ENCODE assay signal across 1 cellular context in the genomic region with DNA sequence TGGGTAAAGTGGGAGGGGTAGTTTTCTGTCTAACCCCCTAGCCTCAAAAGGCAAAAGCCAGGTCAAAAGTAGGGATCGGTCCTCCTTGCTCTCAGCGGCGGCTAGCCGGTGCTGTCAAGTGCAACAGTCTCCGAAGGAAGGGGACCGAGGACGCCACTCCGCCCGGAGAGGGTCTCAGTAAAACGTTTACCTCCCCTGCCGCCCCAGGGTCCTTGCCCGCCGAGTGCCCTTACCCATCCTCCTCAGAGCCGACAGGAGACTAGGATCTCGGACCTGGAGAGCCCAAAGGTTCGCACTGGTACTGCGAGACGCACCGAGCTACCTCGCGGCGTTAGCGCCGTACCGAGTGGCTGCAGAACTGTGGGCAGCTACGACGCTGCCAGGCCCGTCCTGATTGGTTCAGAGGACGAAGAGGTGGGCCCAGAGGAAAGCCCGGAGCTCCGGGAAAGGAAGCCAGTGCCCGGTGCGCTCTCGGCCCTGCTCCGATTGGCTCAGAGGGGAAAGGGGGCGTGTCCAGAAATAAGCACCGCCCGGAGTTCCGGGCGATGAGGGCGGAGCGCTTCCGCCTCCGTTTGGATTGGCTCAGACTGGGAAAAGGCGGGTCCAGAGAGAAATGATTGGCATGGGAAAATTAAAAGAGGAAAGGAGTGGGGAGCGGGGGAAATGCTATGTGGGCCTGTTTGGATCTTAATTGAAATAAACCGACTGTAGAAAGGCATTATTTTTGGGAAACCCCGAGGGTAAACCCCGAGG.
A peak's percentile ranks its signal among the peaks of the same experiment; 100 is the strongest.
TF ChIP-seq lines count a peak whose summit lies in the region.
"Not testable (repeated sequence)": the region's sequence is repeated elsewhere in the genome, so short reads cannot be mapped to it uniquely, and the experiment has no call there.

A gene with protein sequence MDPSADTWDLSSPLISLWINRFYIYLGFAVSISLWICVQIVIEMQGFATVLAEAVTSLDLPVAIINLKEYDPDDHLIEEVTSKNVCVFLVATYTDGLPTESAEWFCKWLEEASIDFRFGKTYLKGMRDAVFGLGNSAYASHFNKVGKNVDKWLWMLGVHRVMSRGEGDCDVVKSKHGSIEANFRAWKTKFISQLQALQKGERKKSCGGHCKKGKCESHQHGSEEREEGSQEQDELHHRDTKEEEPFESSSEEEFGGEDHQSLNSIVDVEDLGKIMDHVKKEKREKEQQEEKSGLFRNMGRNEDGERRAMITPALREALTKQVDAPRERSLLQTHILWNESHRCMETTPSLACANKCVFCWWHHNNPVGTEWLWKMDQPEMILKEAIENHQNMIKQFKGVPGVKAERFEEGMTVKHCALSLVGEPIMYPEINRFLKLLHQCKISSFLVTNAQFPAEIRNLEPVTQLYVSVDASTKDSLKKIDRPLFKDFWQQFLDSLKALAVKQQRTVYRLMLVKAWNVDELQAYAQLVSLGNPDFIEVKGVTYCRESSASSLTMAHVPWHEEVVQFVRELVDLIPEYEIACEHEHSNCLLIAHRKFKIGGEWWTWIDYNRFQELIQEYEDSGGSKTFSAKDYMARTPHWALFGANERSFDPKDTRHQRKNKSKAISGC (minus strand): TSS at position 362 of the 753 bp plus-strand sequence. CDS start 125 bp downstream, at position 237.

TF ChIP-seq in HepG2, 621 proteins besides CTCF, POLR2A, EP300 and RAD21 (continues in another document):
- TF ChIP-seq NFYC (CRISPR knock-in tag; IDR thresholded peaks at IDR 0.05) (peak; percentile 88), PHF8 (CRISPR knock-in tag; IDR thresholded peaks at IDR 0.05) (peak; percentile 77), SP4 (CRISPR knock-in tag; IDR thresholded peaks at IDR 0.05) (peak; percentile 94), POLR2G (IDR thresholded peaks at IDR 0.05; ENCODE audit: low read depth, low read length) (peak; percentile 84), SAP130 (CRISPR knock-in tag; IDR thresholded peaks at IDR 0.05; ENCODE audit: low read depth) (peak; percentile 90), MED1 (CRISPR knock-in tag; IDR thresholded peaks at IDR 0.05) (0 out of 2 replicates have a peak, but pooled peaks have one; percentile 20), KLF6 (CRISPR knock-in tag; IDR thresholded peaks at IDR 0.05) (peak; percentile 70; the same call in 1 of the 2 replicates), CHD2 (IDR thresholded peaks at IDR 0.05; ENCODE audit: low read depth, low read length) (peak; percentile 46), ZNF160 (CRISPR knock-in tag; IDR thresholded peaks at IDR 0.05) (peak; percentile 41; the same call in 1 of the 2 replicates), ZNF713 (CRISPR knock-in tag; IDR thresholded peaks at IDR 0.05) (0 out of 2 replicates have a peak, but pooled peaks have one; percentile 43), ZNF501 (CRISPR knock-in tag; IDR thresholded peaks at IDR 0.05) (peak; percentile 48; the same call in 1 of the 2 replicates), ZNF292 (CRISPR knock-in tag; IDR thresholded peaks at IDR 0.05; ENCODE audit: borderline replicate concordance, low read depth) (peak; percentile 73; the same call in 1 of the 2 replicates), ZNF572 (CRISPR knock-in tag; IDR thresholded peaks at IDR 0.05) (0 out of 2 replicates have a peak, but pooled peaks have one; percentile 28), YEATS4 (CRISPR knock-in tag; IDR thresholded peaks at IDR 0.05; ENCODE audit: borderline replicate concordance) (0 out of 2 replicates have a peak, but pooled peaks have one; percentile 20), NR2F6 (CRISPR knock-in tag; IDR thresholded peaks at IDR 0.05) (0 out of 2 replicates have a peak, but pooled peaks have one; percentile 9), HNF4A (CRISPR knock-in tag; IDR thresholded peaks at IDR 0.05) (peak; percentile 18; the same call in 1 of the 2 replicates), MYC (CRISPR knock-in tag; IDR thresholded peaks at IDR 0.05; ENCODE audit: borderline replicate concordance) (peak; percentile 41; the same call in 1 of the 2 replicates), HNF4G (CRISPR knock-in tag; IDR thresholded peaks at IDR 0.05; ENCODE audit: borderline replicate concordance, low read depth) (0 out of 2 replicates have a peak, but pooled peaks have one; percentile 32), ZNF607 (CRISPR knock-in tag; IDR thresholded peaks at IDR 0.05; ENCODE audit: borderline replicate concordance) (peak; percentile 57; the same call in 1 of the 2 replicates), ZBTB20 (CRISPR knock-in tag; IDR thresholded peaks at IDR 0.05; ENCODE audit: borderline replicate concordance, low read depth) (peak; percentile 27; the same call in 1 of the 2 replicates), ZNF230 (CRISPR knock-in tag; IDR thresholded peaks at IDR 0.05) (0 out of 2 replicates have a peak, but pooled peaks have one; percentile 41), YY1 (IDR thresholded peaks at IDR 0.05; ENCODE audit: insufficient read depth, insufficient replicate concordance, low read depth, low read length) (peak; percentile 12), KDM5B (CRISPR knock-in tag; IDR thresholded peaks at IDR 0.05; ENCODE audit: borderline replicate concordance) (peak; percentile 36; the same call in 1 of the 2 replicates), RBFOX2 (IDR thresholded peaks at IDR 0.05; ENCODE audit: low read depth, low read length) (peak; percentile 68), RBM39 (IDR thresholded peaks at IDR 0.05; ENCODE audit: low read depth, low read length, poor library complexity, severe bottlenecking) (peak; percentile 40), ZNF225 (CRISPR knock-in tag; IDR thresholded peaks at IDR 0.05) (peak; percentile 78; the same call in 1 of the 2 replicates), ZNF431 (CRISPR knock-in tag; IDR thresholded peaks at IDR 0.05; ENCODE audit: borderline replicate concordance, low read depth) (0 out of 2 replicates have a peak, but pooled peaks have one; percentile 25), ZNF274 (CRISPR knock-in tag; IDR thresholded peaks at IDR 0.05) (peak; percentile 74; the same call in 1 of the 2 replicates), HOXA3 (CRISPR knock-in tag; IDR thresholded peaks at IDR 0.05) (peak; percentile 48; the same call in 1 of the 2 replicates)
- TF ChIP-seq, protein P1, sequence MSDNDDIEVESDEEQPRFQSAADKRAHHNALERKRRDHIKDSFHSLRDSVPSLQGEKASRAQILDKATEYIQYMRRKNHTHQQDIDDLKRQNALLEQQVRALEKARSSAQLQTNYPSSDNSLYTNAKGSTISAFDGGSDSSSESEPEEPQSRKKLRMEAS (IDR thresholded peaks at IDR 0.05): peak; percentile 42; the same call in 1 of the 2 replicates
- TF ChIP-seq, protein P2, sequence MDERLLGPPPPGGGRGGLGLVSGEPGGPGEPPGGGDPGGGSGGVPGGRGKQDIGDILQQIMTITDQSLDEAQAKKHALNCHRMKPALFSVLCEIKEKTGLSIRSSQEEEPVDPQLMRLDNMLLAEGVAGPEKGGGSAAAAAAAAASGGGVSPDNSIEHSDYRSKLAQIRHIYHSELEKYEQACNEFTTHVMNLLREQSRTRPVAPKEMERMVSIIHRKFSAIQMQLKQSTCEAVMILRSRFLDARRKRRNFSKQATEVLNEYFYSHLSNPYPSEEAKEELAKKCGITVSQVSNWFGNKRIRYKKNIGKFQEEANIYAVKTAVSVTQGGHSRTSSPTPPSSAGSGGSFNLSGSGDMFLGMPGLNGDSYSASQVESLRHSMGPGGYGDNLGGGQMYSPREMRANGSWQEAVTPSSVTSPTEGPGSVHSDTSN (CRISPR knock-in tag; IDR thresholded peaks at IDR 0.05): peak; percentile 91
- TF ChIP-seq, protein P3, sequence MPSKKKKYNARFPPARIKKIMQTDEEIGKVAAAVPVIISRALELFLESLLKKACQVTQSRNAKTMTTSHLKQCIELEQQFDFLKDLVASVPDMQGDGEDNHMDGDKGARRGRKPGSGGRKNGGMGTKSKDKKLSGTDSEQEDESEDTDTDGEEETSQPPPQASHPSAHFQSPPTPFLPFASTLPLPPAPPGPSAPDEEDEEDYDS (CRISPR knock-in tag; IDR thresholded peaks at IDR 0.05): peak; percentile 80
- TF ChIP-seq, protein P4, sequence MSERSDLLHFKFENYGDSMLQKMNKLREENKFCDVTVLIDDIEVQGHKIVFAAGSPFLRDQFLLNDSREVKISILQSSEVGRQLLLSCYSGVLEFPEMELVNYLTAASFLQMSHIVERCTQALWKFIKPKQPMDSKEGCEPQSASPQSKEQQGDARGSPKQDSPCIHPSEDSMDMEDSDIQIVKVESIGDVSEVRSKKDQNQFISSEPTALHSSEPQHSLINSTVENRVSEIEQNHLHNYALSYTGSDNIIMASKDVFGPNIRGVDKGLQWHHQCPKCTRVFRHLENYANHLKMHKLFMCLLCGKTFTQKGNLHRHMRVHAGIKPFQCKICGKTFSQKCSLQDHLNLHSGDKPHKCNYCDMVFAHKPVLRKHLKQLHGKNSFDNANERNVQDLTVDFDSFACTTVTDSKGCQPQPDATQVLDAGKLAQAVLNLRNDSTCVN (CRISPR knock-in tag; IDR thresholded peaks at IDR 0.05; ENCODE audit: borderline replicate concordance): peak; percentile 58; the same call in 1 of the 2 replicates
- not testable (repeated sequence) for TF ChIP-seq NR2F6 (IDR thresholded peaks at IDR 0.05); HNF4G (IDR thresholded peaks at IDR 0.05; ENCODE audit: borderline replicate concordance, low read depth, low read length)
- TF ChIP-seq, protein P5, sequence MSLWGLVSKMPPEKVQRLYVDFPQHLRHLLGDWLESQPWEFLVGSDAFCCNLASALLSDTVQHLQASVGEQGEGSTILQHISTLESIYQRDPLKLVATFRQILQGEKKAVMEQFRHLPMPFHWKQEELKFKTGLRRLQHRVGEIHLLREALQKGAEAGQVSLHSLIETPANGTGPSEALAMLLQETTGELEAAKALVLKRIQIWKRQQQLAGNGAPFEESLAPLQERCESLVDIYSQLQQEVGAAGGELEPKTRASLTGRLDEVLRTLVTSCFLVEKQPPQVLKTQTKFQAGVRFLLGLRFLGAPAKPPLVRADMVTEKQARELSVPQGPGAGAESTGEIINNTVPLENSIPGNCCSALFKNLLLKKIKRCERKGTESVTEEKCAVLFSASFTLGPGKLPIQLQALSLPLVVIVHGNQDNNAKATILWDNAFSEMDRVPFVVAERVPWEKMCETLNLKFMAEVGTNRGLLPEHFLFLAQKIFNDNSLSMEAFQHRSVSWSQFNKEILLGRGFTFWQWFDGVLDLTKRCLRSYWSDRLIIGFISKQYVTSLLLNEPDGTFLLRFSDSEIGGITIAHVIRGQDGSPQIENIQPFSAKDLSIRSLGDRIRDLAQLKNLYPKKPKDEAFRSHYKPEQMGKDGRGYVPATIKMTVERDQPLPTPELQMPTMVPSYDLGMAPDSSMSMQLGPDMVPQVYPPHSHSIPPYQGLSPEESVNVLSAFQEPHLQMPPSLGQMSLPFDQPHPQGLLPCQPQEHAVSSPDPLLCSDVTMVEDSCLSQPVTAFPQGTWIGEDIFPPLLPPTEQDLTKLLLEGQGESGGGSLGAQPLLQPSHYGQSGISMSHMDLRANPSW (CRISPR knock-in tag; IDR thresholded peaks at IDR 0.05; ENCODE audit: borderline replicate concordance): 0 out of 2 replicates have a peak, but pooled peaks have one; percentile 55
- TF ChIP-seq, protein P6, sequence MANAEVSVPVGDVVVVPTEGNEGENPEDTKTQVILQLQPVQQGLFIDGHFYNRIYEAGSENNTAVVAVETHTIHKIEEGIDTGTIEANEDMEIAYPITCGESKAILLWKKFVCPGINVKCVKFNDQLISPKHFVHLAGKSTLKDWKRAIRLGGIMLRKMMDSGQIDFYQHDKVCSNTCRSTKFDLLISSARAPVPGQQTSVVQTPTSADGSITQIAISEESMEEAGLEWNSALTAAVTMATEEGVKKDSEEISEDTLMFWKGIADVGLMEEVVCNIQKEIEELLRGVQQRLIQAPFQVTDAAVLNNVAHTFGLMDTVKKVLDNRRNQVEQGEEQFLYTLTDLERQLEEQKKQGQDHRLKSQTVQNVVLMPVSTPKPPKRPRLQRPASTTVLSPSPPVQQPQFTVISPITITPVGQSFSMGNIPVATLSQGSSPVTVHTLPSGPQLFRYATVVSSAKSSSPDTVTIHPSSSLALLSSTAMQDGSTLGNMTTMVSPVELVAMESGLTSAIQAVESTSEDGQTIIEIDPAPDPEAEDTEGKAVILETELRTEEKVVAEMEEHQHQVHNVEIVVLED (CRISPR knock-in tag; IDR thresholded peaks at IDR 0.05; ENCODE audit: borderline replicate concordance): peak; percentile 72; the same call in 1 of the 2 replicates
- TF ChIP-seq, protein P7, sequence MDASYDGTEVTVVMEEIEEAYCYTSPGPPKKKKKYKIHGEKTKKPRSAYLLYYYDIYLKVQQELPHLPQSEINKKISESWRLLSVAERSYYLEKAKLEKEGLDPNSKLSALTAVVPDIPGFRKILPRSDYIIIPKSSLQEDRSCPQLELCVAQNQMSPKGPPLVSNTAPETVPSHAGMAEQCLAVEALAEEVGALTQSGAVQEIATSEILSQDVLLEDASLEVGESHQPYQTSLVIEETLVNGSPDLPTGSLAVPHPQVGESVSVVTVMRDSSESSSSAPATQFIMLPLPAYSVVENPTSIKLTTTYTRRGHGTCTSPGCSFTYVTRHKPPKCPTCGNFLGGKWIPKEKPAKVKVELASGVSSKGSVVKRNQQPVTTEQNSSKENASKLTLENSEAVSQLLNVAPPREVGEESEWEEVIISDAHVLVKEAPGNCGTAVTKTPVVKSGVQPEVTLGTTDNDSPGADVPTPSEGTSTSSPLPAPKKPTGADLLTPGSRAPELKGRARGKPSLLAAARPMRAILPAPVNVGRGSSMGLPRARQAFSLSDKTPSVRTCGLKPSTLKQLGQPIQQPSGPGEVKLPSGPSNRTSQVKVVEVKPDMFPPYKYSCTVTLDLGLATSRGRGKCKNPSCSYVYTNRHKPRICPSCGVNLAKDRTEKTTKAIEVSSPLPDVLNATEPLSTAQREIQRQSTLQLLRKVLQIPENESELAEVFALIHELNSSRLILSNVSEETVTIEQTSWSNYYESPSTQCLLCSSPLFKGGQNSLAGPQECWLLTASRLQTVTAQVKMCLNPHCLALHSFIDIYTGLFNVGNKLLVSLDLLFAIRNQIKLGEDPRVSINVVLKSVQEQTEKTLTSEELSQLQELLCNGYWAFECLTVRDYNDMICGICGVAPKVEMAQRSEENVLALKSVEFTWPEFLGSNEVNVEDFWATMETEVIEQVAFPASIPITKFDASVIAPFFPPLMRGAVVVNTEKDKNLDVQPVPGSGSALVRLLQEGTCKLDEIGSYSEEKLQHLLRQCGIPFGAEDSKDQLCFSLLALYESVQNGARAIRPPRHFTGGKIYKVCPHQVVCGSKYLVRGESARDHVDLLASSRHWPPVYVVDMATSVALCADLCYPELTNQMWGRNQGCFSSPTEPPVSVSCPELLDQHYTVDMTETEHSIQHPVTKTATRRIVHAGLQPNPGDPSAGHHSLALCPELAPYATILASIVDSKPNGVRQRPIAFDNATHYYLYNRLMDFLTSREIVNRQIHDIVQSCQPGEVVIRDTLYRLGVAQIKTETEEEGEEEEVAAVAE (CRISPR knock-in tag; IDR thresholded peaks at IDR 0.05; ENCODE audit: borderline replicate concordance): peak; percentile 60; the same call in 1 of the 2 replicates
- TF ChIP-seq, protein P8, sequence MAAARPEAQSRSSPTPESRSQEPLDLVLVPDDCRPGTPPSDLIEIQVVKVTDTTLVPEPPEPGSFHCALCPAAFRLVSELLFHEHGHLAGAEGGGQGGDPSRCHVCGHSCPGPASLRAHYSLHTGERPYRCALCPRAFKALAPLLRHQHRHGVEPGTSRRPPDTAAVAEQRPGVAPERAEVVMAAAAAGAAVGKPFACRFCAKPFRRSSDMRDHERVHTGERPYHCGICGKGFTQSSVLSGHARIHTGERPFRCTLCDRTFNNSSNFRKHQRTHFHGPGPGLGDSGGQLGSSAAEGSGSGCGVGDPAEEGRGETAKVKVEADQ (CRISPR knock-in tag; IDR thresholded peaks at IDR 0.05; ENCODE audit: borderline replicate concordance): peak; percentile 77; the same call in 1 of the 2 replicates
